Comparison of ENCODE assay signal across 15 cellular contexts in genomic region chr15:61720197-61720596, GRCh38.
"Had no signal": no experiment of that assay in that cellular context is flagged by ENCODE, and none has a peak within 500 bp of the region (broad histone marks: within the 10 kb centered on the region; RNA-seq: fewer than 3 reads in every experiment).

No MANE protein-coding gene starts in this region.

- H3K36me3 ChIP-seq: colonic mucosa, left lung, neutrophil, tibial artery, upper lobe of left lung had no signal

- DNase-seq: caudate nucleus; colonic mucosa; dermis blood vessel endothelial cell; immature natural killer cell; left lung; naive thymus-derived CD4-positive, alpha-beta T cell; nephron progenitor cell; psoas muscle; stimulated activated CD4-positive, alpha-beta T cell treated with anti-CD3 and anti-CD28 coated beads, Interleukin-2, amount 100 ng/mL, for 48 hours; stimulated activated naive CD4-positive, alpha-beta T cell treated with Interleukin-2 at 50 U/mL for 16 hours; tibial artery; upper lobe of left lung had no signal

- H3K27ac ChIP-seq: colonic mucosa, left lung, neutrophil, psoas muscle, tibial artery, upper lobe of left lung had no signal

- H3K27me3 ChIP-seq: colonic mucosa, left lung, neutrophil, tibial artery, upper lobe of left lung had no signal

- H3K4me3 ChIP-seq: colonic mucosa, left lung, lung, psoas muscle, smooth muscle cell, tibial artery, upper lobe of left lung had no signal

- H3K9me3 ChIP-seq: colonic mucosa, left lung, neutrophil, psoas muscle, tibial artery, upper lobe of left lung had no signal

- H3K4me1 ChIP-seq: colonic mucosa, left lung, psoas muscle, upper lobe of left lung had no signal

- ATAC-seq: left lung; naive thymus-derived CD4-positive, alpha-beta T cell had no signal
